Comparison of ENCODE assay signal across 1 cellular context in the genomic region with DNA sequence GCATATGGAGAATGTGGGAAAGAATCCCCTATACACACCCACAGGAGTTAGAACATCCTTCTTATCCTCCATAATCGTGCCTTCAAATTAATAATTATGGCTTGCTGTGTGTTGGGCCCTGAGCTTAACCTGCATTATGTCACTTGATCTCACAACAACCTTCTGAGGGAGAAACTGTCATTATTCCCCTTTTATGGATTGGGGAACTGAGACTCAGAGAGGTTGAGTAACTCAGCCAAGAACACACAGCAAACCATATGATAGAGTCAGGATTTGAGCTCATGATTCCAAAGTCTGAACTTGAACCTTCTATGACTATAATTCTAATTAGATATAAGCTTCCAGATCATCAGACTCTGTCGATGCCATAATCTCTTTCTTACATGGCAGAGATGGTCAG.
TF ChIP-seq lines count a peak whose summit lies in the region.

No MANE protein-coding gene starts in this region.

TF ChIP-seq in H1, 55 proteins besides CTCF, POLR2A, EP300 and RAD21:
- TF ChIP-seq HDAC2 (IDR thresholded peaks at IDR 0.05; ENCODE audit: borderline replicate concordance in 1 of 2, low read depth in 2 of 2, low read length in 2 of 2) (0 out of 4 replicates have a peak, but pooled peaks of 1 of the 2 experiments have one; percentile 60), KDM5A (IDR thresholded peaks at IDR 0.05; ENCODE audit: low read length) (no peak), RNF2 (IDR thresholded peaks at IDR 0.05; ENCODE audit: borderline replicate concordance, low read depth, low read length, missing control alignments, poor library complexity, severe bottlenecking) (no peak)
